Comparison of ENCODE assay signal across 8 cellular contexts in genomic region chr2:218368150-218368528, GRCh38. TPM values are rescaled to one million over a fixed set of nuclear protein-coding genes. Genes with fewer than 3 reads are reported as not detected.
A peak's percentile ranks its signal among the peaks of the same experiment; 100 is the strongest.
DNase-seq lines count a peak whose midpoint lies in the region; ATAC-seq and TF ChIP-seq lines count a peak whose summit lies in the region.

No MANE protein-coding gene starts in this region.

- no peaks in the 10 kb centered on the region for H3K27me3 ChIP-seq in BLaER1 treated with 17β-estradiol and CSF1 and Interleukin-3, amounts not matched to agents 10 nM and 100 nM
- no peaks in the 10 kb centered on the region for H3K27me3 ChIP-seq in OCI-LY3 (ENCODE audit: low read depth, low read length)
- H3K27me3 ChIP-seq in osteoblast (ENCODE audit: insufficient read depth, low read length), result no peaks in the 10 kb centered on the region

- H3K9me3 ChIP-seq in BLaER1 treated with 17β-estradiol and CSF1 and Interleukin-3, amounts not matched to agents 10 nM and 100 nM (replicated peaks in 1 of 11), result peaks cover 0 to 8% (median 7%) of the 10 kb centered on the region in 11 experiments; a peak in 16 of 22 replicates
- H3K9me3 ChIP-seq in OCI-LY3 (ENCODE audit: insufficient read depth, low read length) (peaks cover 5% of the 10 kb centered on the region; the same call in 1 of the 2 replicates), osteoblast (ENCODE audit: low read depth, low read length) (no peaks in the 10 kb centered on the region)

- TF ChIP-seq CTCF in OCI-LY3 (IDR thresholded peaks at IDR 0.05; ENCODE audit: low read depth, low read length) (no peak), epithelial cell of proximal tubule (conservative IDR thresholded peaks at IDR 0.05; ENCODE audit: low read depth, low read length) (no peak), osteoblast (IDR thresholded peaks at IDR 0.05; ENCODE audit: extremely low read depth, low read depth, low read length) (no peak)

- no peaks in the 10 kb centered on the region for H4K20me1 ChIP-seq in BLaER1 treated with 17β-estradiol and CSF1 and Interleukin-3, amounts not matched to agents 10 nM and 100 nM
- no peaks in the 10 kb centered on the region for H4K20me1 ChIP-seq in OCI-LY3 (ENCODE audit: insufficient read depth, low read length)
- no peaks in the 10 kb centered on the region for H4K20me1 ChIP-seq in osteoblast (ENCODE audit: insufficient read depth, low read length)

- peak overlapping the region; percentile 90 to 99 (median 92) for H3K27ac ChIP-seq in BLaER1 treated with 17β-estradiol and CSF1 and Interleukin-3, amounts not matched to agents 10 nM and 100 nM
- peak overlapping the region; percentile 56 for H3K27ac ChIP-seq in OCI-LY3 (ENCODE audit: low read length)
- no peak overlapping the region for H3K27ac ChIP-seq in osteoblast (ENCODE audit: low read depth, low read length)

- DNase-seq in epithelial cell of proximal tubule (ENCODE audit: low read depth), result no peak
- DNase-seq in osteoblast (ENCODE audit: insufficient read length, low spot score, missing footprints), result no peak
- no peak for DNase-seq in NCI-H146 treated with DMSO at 0.1 percent for 48 hours (lab: John Stamatoyannopoulos, UW; ENCODE audit: unreplicated experiment)
- no peak for DNase-seq in GDM1 (lab: John Stamatoyannopoulos, UW)
- no peak for DNase-seq in occipital lobe (lab: John Stamatoyannopoulos, UW)

- H3K36me3 ChIP-seq in BLaER1 treated with 17β-estradiol and CSF1 and Interleukin-3, amounts not matched to agents 10 nM and 100 nM, result peaks cover 0 to 5% (median 0%) of the 10 kb centered on the region in 11 experiments; a peak in 2 of 22 replicates
- H3K36me3 ChIP-seq in OCI-LY3 (replicated peaks; ENCODE audit: low read depth, low read length) (peaks cover 7% of the 10 kb centered on the region), osteoblast (ENCODE audit: insufficient read depth, low read length) (no peaks in the 10 kb centered on the region)

- H2AFZ ChIP-seq in OCI-LY3 (ENCODE audit: low read depth, low read length) (no peak overlapping the region), osteoblast (ENCODE audit: low read length) (peak overlapping the region; percentile 90)

- peak overlapping the region; percentile 82 to 96 (median 85) for H3K9ac ChIP-seq in BLaER1 treated with 17β-estradiol and CSF1 and Interleukin-3, amounts not matched to agents 10 nM and 100 nM
- peak overlapping the region; percentile 83 for H3K9ac ChIP-seq in OCI-LY3 (ENCODE audit: low read length)

- H3K79me2 ChIP-seq in OCI-LY3 (ENCODE audit: low read length) (no peaks in the 10 kb centered on the region), osteoblast (ENCODE audit: insufficient read depth, low read length) (no peaks in the 10 kb centered on the region)

- peak overlapping the region; percentile 84 to 99 (median 90) for H3K4me2 ChIP-seq in BLaER1 treated with 17β-estradiol and CSF1 and Interleukin-3, amounts not matched to agents 10 nM and 100 nM
- H3K4me2 ChIP-seq in OCI-LY3 (ENCODE audit: low read length) (peak overlapping the region; percentile 78), osteoblast (ENCODE audit: insufficient read depth, low read length) (peak overlapping the region; percentile 81)

- peak overlapping the region; percentile 43 to 72 (median 63) for H3K4me3 ChIP-seq in BLaER1 treated with 17β-estradiol and CSF1 and Interleukin-3, amounts not matched to agents 10 nM and 100 nM
- H3K4me3 ChIP-seq in OCI-LY3 (ENCODE audit: low read length), result peak overlapping the region; percentile 86
- H3K4me3 ChIP-seq in epithelial cell of proximal tubule (ENCODE audit: low read depth, low read length), result peak overlapping the region; percentile 66
- H3K4me3 ChIP-seq in osteoblast (ENCODE audit: insufficient read depth, low read length), result peak overlapping the region; percentile 71

- no peak for ATAC-seq in GM18519 (IDR thresholded peaks at IDR 0.05; ENCODE audit: low FRiP score, unreplicated experiment)

- peaks cover 68 to 99% (median 92%) of the 10 kb centered on the region in 10 experiments for H3K4me1 ChIP-seq in BLaER1 treated with 17β-estradiol and CSF1 and Interleukin-3, amounts not matched to agents 10 nM and 100 nM
- H3K4me1 ChIP-seq in OCI-LY3 (ENCODE audit: low read length), result peaks cover 34% of the 10 kb centered on the region
- peaks cover 6% of the 10 kb centered on the region for H3K4me1 ChIP-seq in osteoblast (ENCODE audit: insufficient read depth, low read length)

RNA-seq across cellular contexts. Expression of gene CATIP, which starts 11.5 kb away (rescaled TPM):
- total RNA-seq in epithelial cell of proximal tubule, result not detected in 2 replicates
- total RNA-seq in osteoblast, result not detected in 2 replicates
- total RNA-seq in occipital lobe, result 0.31 TPM

RNA-seq across cellular contexts. Expression of gene SLC11A1, which starts 13.9 kb away (rescaled TPM):
- total RNA-seq in epithelial cell of proximal tubule (0.22 TPM in 1 of 2 replicates, not detected in the other), osteoblast (0.29 and 0.36 TPM in 2 replicates), occipital lobe (1.7 TPM)

RNA-seq across cellular contexts. Expression of gene CTDSP1, which starts 31.5 kb away (rescaled TPM):
- total RNA-seq in epithelial cell of proximal tubule, result 49.0 and 65.5 TPM in 2 replicates
- 53.3 and 71.7 TPM in 2 replicates for total RNA-seq in osteoblast
- 13.3 TPM for total RNA-seq in occipital lobe

RNA-seq across cellular contexts. Expression of gene VIL1, which starts 50.8 kb away (rescaled TPM):
- total RNA-seq in epithelial cell of proximal tubule (not detected in 2 replicates), osteoblast (under 0.01 TPM in 1 of 2 replicates, not detected in the other), occipital lobe (not detected)
